In the genomic region with DNA sequence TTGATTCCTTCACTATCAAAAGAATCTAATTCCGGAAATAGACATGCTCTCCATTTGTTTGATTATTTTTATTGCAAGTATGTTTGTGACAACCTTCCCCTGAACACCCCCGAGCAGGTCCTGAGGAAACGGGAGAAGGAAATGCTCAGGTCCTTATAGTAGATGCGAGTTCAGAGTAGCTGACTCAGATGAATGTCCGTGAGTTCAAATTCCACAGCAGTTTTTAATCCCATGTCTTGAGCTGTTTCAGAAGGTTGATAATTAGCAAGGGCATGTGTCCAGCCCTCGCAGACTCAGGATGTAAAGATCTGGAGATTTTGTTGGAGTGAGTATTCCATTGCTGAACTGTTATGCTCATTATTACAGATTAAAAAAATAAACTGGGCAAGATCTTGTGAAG, we compare ENCODE assay signal across 11 cellular contexts.
DNase-seq lines count a peak whose midpoint lies in the region; ATAC-seq and TF ChIP-seq lines count a peak whose summit lies in the region.
"Had no signal": no experiment of that assay in that cellular context is flagged by ENCODE, and none has a peak within 500 bp of the region (broad histone marks: within the 10 kb centered on the region; RNA-seq: fewer than 3 reads in every experiment).

No MANE protein-coding gene starts in this region.

- H3K4me1 ChIP-seq in OCI-LY1 (ENCODE audit: insufficient read depth, low read length, severe bottlenecking) (peaks cover 73% of the 10 kb centered on the region), duodenal mucosa (ENCODE audit: control insufficient read depth in 1 of 2, insufficient read depth in 2 of 2, low read length in 2 of 2) (peaks cover 35 to 49% of the 10 kb centered on the region in 2 donors)

- peak overlapping the region; percentile 40 for H3K27ac ChIP-seq in AG04450 (ENCODE audit: low read depth, low read length)
- H3K27ac ChIP-seq in OCI-LY1 (ENCODE audit: low read depth, low read length, poor library complexity, severe bottlenecking): peak overlapping the region; percentile 94
- peak overlapping the region; percentile 54 for H3K27ac ChIP-seq in duodenal mucosa (ENCODE audit: low read depth, low read length)

- H4K20me1 ChIP-seq in OCI-LY1 (ENCODE audit: insufficient read depth, low read length): no peaks in the 10 kb centered on the region

- H3K9me3 Mint-ChIP-seq in naive thymus-derived CD8-positive, alpha-beta T cell: no peaks in the 10 kb centered on the region

- H3K36me3 Mint-ChIP-seq in naive thymus-derived CD8-positive, alpha-beta T cell: no peaks in the 10 kb centered on the region

- peaks cover 20 to 55% (median 47%) of the 10 kb centered on the region in 4 donors for H3K4me1 Mint-ChIP-seq in naive thymus-derived CD8-positive, alpha-beta T cell

- no peaks in the 10 kb centered on the region for H3K27me3 Mint-ChIP-seq in naive thymus-derived CD8-positive, alpha-beta T cell

- POLR2A ChIA-PET in AG04450 (lab: Yijun Ruan, JAX): interaction anchor here (0.6 to 1.0 kb wide), 2 partner anchors 13 to 40 kb away, joined by 4 to 5 read pairs; no protein-coding TSS in a partner anchor
- POLR2A ChIA-PET in naive thymus-derived CD8-positive, alpha-beta T cell (lab: Charles Lee): interaction anchor here (0.6 to 4.2 kb wide), 9 partner anchors 9 to 203 kb away, joined by 3 to 30 read pairs (median 4); no protein-coding TSS in a partner anchor

- DNase-seq in AG04450 (ENCODE audit: low read depth, low spot score): no peak
- DNase-seq in naive thymus-derived CD8-positive, alpha-beta T cell: no peak
- no peak for DNase-seq in NAMALWA (ENCODE audit: low spot score)
- DNase-seq in NCI-H1694 (lab: John Stamatoyannopoulos, UW): no peak
- no peak for DNase-seq in medulla oblongata (ENCODE audit: extremely low spot score)
- DNase-seq: DMS153; NCI-H446; stimulated activated CD4-positive, alpha-beta T cell treated with anti-CD3 and anti-CD28 coated beads, Interleukin-1b, Interleukin-23, amount 100 ng/mL, for 48 hours had no signal

- H3F3A ChIP-seq in OCI-LY1 (ENCODE audit: insufficient read depth, low read length): no peaks in the 10 kb centered on the region

- no peaks in the 10 kb centered on the region for H3K36me3 ChIP-seq in OCI-LY1 (ENCODE audit: insufficient read depth, low read length)
- H3K36me3 ChIP-seq in duodenal mucosa (ENCODE audit: control insufficient read depth in 1 of 2, insufficient read depth in 2 of 2, low read length in 2 of 2): no peaks in the 10 kb centered on the region

- H3K9me3 ChIP-seq in AG04450 (ENCODE audit: control insufficient read depth, insufficient read depth, low read length) (no peaks in the 10 kb centered on the region), OCI-LY1 (ENCODE audit: low read length) (no peaks in the 10 kb centered on the region), duodenal mucosa (ENCODE audit: control insufficient read depth in 1 of 2, low read length in 2 of 2) (no peaks in the 10 kb centered on the region)

- CTCF ChIA-PET in AG04450 (lab: Charles Lee): interaction anchor here (1.1 to 3.8 kb wide), 4 partner anchors 15 to 323 kb away, joined by 3 to 30 read pairs (median 7); no protein-coding TSS in a partner anchor

- peak overlapping the region; percentile 2; the same call in 1 of the 2 replicates for H3K9ac ChIP-seq in OCI-LY1 (ENCODE audit: low read length)
- no peak overlapping the region for H3K9ac ChIP-seq in duodenal mucosa (ENCODE audit: low read depth in 1 of 2, low read length in 2 of 2)

- no peak overlapping the region for H3K4me3 Mint-ChIP-seq in naive thymus-derived CD8-positive, alpha-beta T cell

- TF ChIP-seq CTCF in AG04450 (IDR thresholded peaks at IDR 0.05; ENCODE audit: low read depth, low read length): no peak
- no peak for TF ChIP-seq CTCF in OCI-LY1 (IDR thresholded peaks at IDR 0.05; ENCODE audit: low read length)

- peak overlapping the region in 7 of 10 donors; percentile 9 to 77 (median 40) for H3K27ac Mint-ChIP-seq in naive thymus-derived CD8-positive, alpha-beta T cell

- peak overlapping the region; percentile 6; the same call in 1 of the 2 replicates for H2AFZ ChIP-seq in OCI-LY1 (ENCODE audit: low read length)

- no peak for ATAC-seq in naive thymus-derived CD8-positive, alpha-beta T cell
- ATAC-seq in HG02759 (IDR thresholded peaks at IDR 0.05; ENCODE audit: unreplicated experiment): no peak

- peak overlapping the region; percentile 3; the same call in 1 of the 2 replicates for H3K4me2 ChIP-seq in OCI-LY1 (ENCODE audit: low read length)

- no peaks in the 10 kb centered on the region for H3K79me2 ChIP-seq in OCI-LY1 (ENCODE audit: insufficient read depth, low read length)

- H3K4me3 ChIP-seq in AG04450 (ENCODE audit: low read depth, low read length) (no peak overlapping the region), OCI-LY1 (ENCODE audit: low read depth, low read length, poor library complexity, severe bottlenecking) (no peak overlapping the region), duodenal mucosa (ENCODE audit: low read depth in 1 of 2, low read length in 2 of 2) (peak overlapping the region in 1 of 2 donors; percentile 6)

- no peaks in the 10 kb centered on the region for H3K9me2 ChIP-seq in OCI-LY1 (ENCODE audit: low read depth, low read length)

- H3K27me3 ChIP-seq in AG04450 (ENCODE audit: control insufficient read depth, insufficient read depth, low read length) (no peaks in the 10 kb centered on the region), OCI-LY1 (ENCODE audit: insufficient read depth, low read length) (no peaks in the 10 kb centered on the region), duodenal mucosa (ENCODE audit: control insufficient read depth in 1 of 2, insufficient read depth in 2 of 2, low read length in 2 of 2) (no peaks in the 10 kb centered on the region)

Comparison
In these comparisons a context has a peak if more than half of its experiments do, and no peak if none do; other contexts are left out.
1. H3K27ac ChIP-seq: peak in every context shown above with its lines; median percentile 94 in OCI-LY1; 54 in duodenal mucosa; 40 in AG04450.